17 cellular contexts compared by ENCODE assay signal in the genomic region with DNA sequence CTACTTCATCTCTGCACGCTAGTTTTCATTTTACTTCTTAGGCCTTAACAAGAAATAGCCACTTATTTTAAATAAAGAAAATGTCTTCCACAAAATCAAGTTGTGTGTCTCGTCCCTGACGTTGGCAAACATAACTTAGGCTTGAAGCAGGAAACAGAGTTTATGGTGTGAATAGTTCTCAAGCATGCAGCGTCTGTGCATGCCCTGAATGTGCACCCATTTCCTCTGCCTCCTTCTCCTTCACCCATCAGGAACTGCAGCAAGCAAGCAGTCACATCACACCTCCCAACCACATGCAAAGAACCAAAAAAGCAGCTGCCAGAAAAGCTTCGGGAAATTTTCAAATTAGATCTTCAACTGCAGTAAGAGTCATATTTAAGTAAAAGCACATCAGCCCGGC.
DNase-seq lines count a peak whose midpoint lies in the region; ATAC-seq and TF ChIP-seq lines count a peak whose summit lies in the region.
"Had no signal": no experiment of that assay in that cellular context is flagged by ENCODE, and none has a peak within 500 bp of the region (broad histone marks: within the 10 kb centered on the region; RNA-seq: fewer than 3 reads in every experiment).

No MANE protein-coding gene starts in this region.

- H3K27ac ChIP-seq in VCaP = 0 out of 2 replicates have a peak overlapping the region, but pooled peaks have one; percentile 5

- peak overlapping the region; percentile 23 for H3K4me3 Mint-ChIP-seq in central memory CD8-positive, alpha-beta T cell
- peak overlapping the region; percentile 31 for H3K4me3 Mint-ChIP-seq in natural killer cell treated with Interleukin-12 subunit alpha and Interleukin-12 subunit beta and Interleukin-15 and Interleukin-18, amount 100 ng/mL, for 72 hours
- H3K4me3 Mint-ChIP-seq: HFFc6 had no signal

- peak; percentile 60 for ATAC-seq in central memory CD8-positive, alpha-beta T cell (replicated peaks; ENCODE audit: extremely low read depth, poor library complexity, severe bottlenecking)
- peak in 1 of 2 donors; percentile 47 for ATAC-seq in natural killer cell treated with Interleukin-12 subunit alpha and Interleukin-12 subunit beta and Interleukin-15 and Interleukin-18, amount 100 ng/mL, for 72 hours
- ATAC-seq in GM18511 (IDR thresholded peaks at IDR 0.05; ENCODE audit: unreplicated experiment) = no peak

- TF ChIP-seq CTCF in VCaP (conservative IDR thresholded peaks at IDR 0.05) = no peak

- H3K36me3 Mint-ChIP-seq in central memory CD8-positive, alpha-beta T cell (ENCODE audit: insufficient read depth) = no peaks in the 10 kb centered on the region
- no peaks in the 10 kb centered on the region for H3K36me3 Mint-ChIP-seq in natural killer cell treated with Interleukin-12 subunit alpha and Interleukin-12 subunit beta and Interleukin-15 and Interleukin-18, amount 100 ng/mL, for 72 hours
- H3K36me3 Mint-ChIP-seq: CD4-positive, alpha-beta memory T cell had no signal

- H3K27me3 Mint-ChIP-seq in central memory CD8-positive, alpha-beta T cell = no peaks in the 10 kb centered on the region
- H3K27me3 Mint-ChIP-seq in natural killer cell treated with Interleukin-12 subunit alpha and Interleukin-12 subunit beta and Interleukin-15 and Interleukin-18, amount 100 ng/mL, for 72 hours = peaks cover 0 to 3% of the 10 kb centered on the region in 2 donors
- H3K27me3 Mint-ChIP-seq: CD4-positive, alpha-beta memory T cell had no signal

- H3K9me3 Mint-ChIP-seq in central memory CD8-positive, alpha-beta T cell = no peaks in the 10 kb centered on the region
- H3K9me3 Mint-ChIP-seq in natural killer cell treated with Interleukin-12 subunit alpha and Interleukin-12 subunit beta and Interleukin-15 and Interleukin-18, amount 100 ng/mL, for 72 hours = peaks cover 7% of the 10 kb centered on the region

- H3K27ac Mint-ChIP-seq in central memory CD8-positive, alpha-beta T cell (ENCODE audit: low read depth) = peak overlapping the region; percentile 56
- peak overlapping the region; percentile 13 to 65 for H3K27ac Mint-ChIP-seq in natural killer cell treated with Interleukin-12 subunit alpha and Interleukin-12 subunit beta and Interleukin-15 and Interleukin-18, amount 100 ng/mL, for 72 hours
- H3K27ac Mint-ChIP-seq: CD4-positive, alpha-beta memory T cell; HFFc6 had no signal

- DNase-seq in central memory CD8-positive, alpha-beta T cell (ENCODE audit: low spot score in 2 of 2) = no peak
- DNase-seq in islet precursor cell = peak; percentile 12
- DNase-seq in natural killer cell treated with Interleukin-12 subunit alpha and Interleukin-12 subunit beta and Interleukin-15 and Interleukin-18, amount 100 ng/mL, for 72 hours (ENCODE audit: low spot score) = no peak
- DNase-seq in NCI-H82 (lab: John Stamatoyannopoulos, UW) = no peak
- DNase-seq in activated CD8-positive, alpha-beta memory T cell treated with anti-CD3 and anti-CD28 coated beads, Interleukin-2, amount 50 U/mL, for 48 hours = no peak
- no peak for DNase-seq in NCI-H187 treated with DMSO at 0.1 percent for 48 hours (lab: John Stamatoyannopoulos, UW)
- DNase-seq: C1 segment of cervical spinal cord; Calu3; CD4-positive, alpha-beta memory T cell; COR-L47; DMS53; DMS79 treated with DMSO at 0.1 percent for 48 hours; GF-D8; GOT3; HFFc6 had no signal

- H3K4me1 Mint-ChIP-seq in central memory CD8-positive, alpha-beta T cell = peaks cover 6% of the 10 kb centered on the region
- peaks cover 4% of the 10 kb centered on the region in 2 donors for H3K4me1 Mint-ChIP-seq in natural killer cell treated with Interleukin-12 subunit alpha and Interleukin-12 subunit beta and Interleukin-15 and Interleukin-18, amount 100 ng/mL, for 72 hours (ENCODE audit: low read depth in 2 of 2)
- H3K4me1 Mint-ChIP-seq: CD4-positive, alpha-beta memory T cell had no signal
